10 cellular contexts compared by ENCODE assay signal in the genomic region with DNA sequence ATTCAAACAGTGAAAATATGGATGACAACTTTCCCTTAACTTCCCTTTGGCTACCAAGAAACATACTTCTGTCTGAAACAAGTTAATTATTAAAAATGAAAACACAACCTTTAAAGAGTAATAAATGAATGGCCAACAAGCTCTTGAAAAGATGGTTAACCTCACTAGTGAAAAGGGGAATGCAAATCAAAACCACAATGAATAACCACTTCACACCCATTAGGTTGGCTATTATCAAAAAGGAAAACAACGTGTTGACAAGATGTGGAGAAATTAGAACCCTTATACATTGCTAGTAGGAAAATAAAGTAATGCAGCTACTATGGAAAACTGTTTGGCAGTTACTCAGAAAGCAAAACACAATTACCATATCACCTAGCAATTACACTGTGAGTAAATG. TPM values are rescaled to one million over a fixed set of nuclear protein-coding genes. Genes with fewer than 3 reads are reported as not detected.
DNase-seq lines count a peak whose midpoint lies in the region; ATAC-seq, FAIRE-seq and TF ChIP-seq lines count a peak whose summit lies in the region.
"Had no signal": no experiment of that assay in that cellular context is flagged by ENCODE, and none has a peak within 500 bp of the region (broad histone marks: within the 10 kb centered on the region; RNA-seq: fewer than 3 reads in every experiment).

No MANE protein-coding gene starts in this region.

- H3K27ac ChIP-seq in small intestine (ENCODE audit: low read depth in 1 of 2, low read length in 1 of 2): no peak overlapping the region

- no peaks in the 10 kb centered on the region for H3K36me3 ChIP-seq in small intestine (ENCODE audit: control insufficient read depth in 2 of 2, insufficient read depth in 2 of 2, low read length in 2 of 2)

- no peak for TF ChIP-seq CTCF in WTC11 (IDR thresholded peaks at IDR 0.05)

- peak; percentile 61 for ATAC-seq in activated CD4-positive, alpha-beta T cell treated with anti-CD3 and anti-CD28 coated beads for 36 hours
- peak; percentile 90 for ATAC-seq in HG02588 (IDR thresholded peaks at IDR 0.05; ENCODE audit: unreplicated experiment)
- peak; percentile 88 for ATAC-seq in HG03521 (IDR thresholded peaks at IDR 0.05; ENCODE audit: unreplicated experiment)
- ATAC-seq in WTC11: no peak

- peaks cover 0 to 3% of the 10 kb centered on the region in 2 donors for H3K4me1 ChIP-seq in small intestine (ENCODE audit: control insufficient read depth in 2 of 2, insufficient read depth in 1 of 2, low read depth in 1 of 2, low read length in 1 of 2)

- FAIRE-seq in small intestine (lab: Jason Lieb, UNC): no peak

- H3K4me3 Mint-ChIP-seq in activated CD4-positive, alpha-beta T cell treated with anti-CD3 and anti-CD28 coated beads for 36 hours: no peak overlapping the region
- H3K4me3 Mint-ChIP-seq in WTC11: no peak overlapping the region

- intact Hi-C loops in activated CD4-positive, alpha-beta T cell treated with anti-CD3 and anti-CD28 coated beads for 36 hours (cut with DNase I, micrococcal nuclease): loop anchor here (1.0 to 2.0 kb wide), 3 partner anchors 12 to 29 kb away; no protein-coding TSS in a partner anchor

- H3K27me3 ChIP-seq in small intestine (ENCODE audit: control insufficient read depth in 2 of 2, insufficient read depth in 2 of 2, low read length in 2 of 2): no peaks in the 10 kb centered on the region

- H3K27ac Mint-ChIP-seq in activated CD4-positive, alpha-beta T cell treated with anti-CD3 and anti-CD28 coated beads for 36 hours: no peak overlapping the region
- H3K27ac Mint-ChIP-seq in WTC11: no peak overlapping the region

- peaks cover 7% of the 10 kb centered on the region for H3K9me3 Mint-ChIP-seq in activated CD4-positive, alpha-beta T cell treated with anti-CD3 and anti-CD28 coated beads for 36 hours (ENCODE audit: low read depth)
- no peaks in the 10 kb centered on the region for H3K9me3 Mint-ChIP-seq in WTC11

- H3K9me3 ChIP-seq in small intestine (ENCODE audit: control insufficient read depth, low read depth): no peaks in the 10 kb centered on the region

- H3K4me1 Mint-ChIP-seq in activated CD4-positive, alpha-beta T cell treated with anti-CD3 and anti-CD28 coated beads for 36 hours: peaks cover 79% of the 10 kb centered on the region
- peaks cover 35% of the 10 kb centered on the region for H3K4me1 Mint-ChIP-seq in WTC11

- no peaks in the 10 kb centered on the region for H3K27me3 Mint-ChIP-seq in activated CD4-positive, alpha-beta T cell treated with anti-CD3 and anti-CD28 coated beads for 36 hours
- no peaks in the 10 kb centered on the region for H3K27me3 Mint-ChIP-seq in WTC11 (ENCODE audit: low read depth)

- CTCF ChIA-PET in activated CD4-positive, alpha-beta T cell treated with anti-CD3 and anti-CD28 coated beads for 36 hours (lab: Charles Lee): no interaction called here
- CTCF ChIA-PET in WTC11 (lab: Charles Lee): no interaction called here

- H3K4me3 ChIP-seq in small intestine (ENCODE audit: low read depth in 1 of 2, low read length in 2 of 2): no peak overlapping the region

- no peak for DNase-seq in activated CD4-positive, alpha-beta T cell treated with anti-CD3 and anti-CD28 coated beads for 36 hours
- DNase-seq in activated CD4-positive, alpha-beta T cell treated with anti-CD3 and anti-CD28 coated beads, Interleukin-2, amount 50 U/mL, for 48 hours: no peak
- DNase-seq in renal cortical epithelial cell (ENCODE audit: low read depth) (peak; percentile 98), WTC11 (ENCODE audit: low spot score) (no peak), KG1 (lab: John Stamatoyannopoulos, UW) (no peak), small intestine (no peak)
- DNase-seq: IMR-90; NK-92 treated with Interleukin-12 subunit alpha and Interleukin-12 subunit beta, amount 100 ng/mL, for 24 hours had no signal

- POLR2A ChIA-PET in activated CD4-positive, alpha-beta T cell treated with anti-CD3 and anti-CD28 coated beads for 36 hours (lab: Charles Lee): interaction anchor here (0.7 to 1.5 kb wide), 2 partner anchors 15 to 993 kb away, joined by 3 to 4 read pairs; no protein-coding TSS in a partner anchor
- POLR2A ChIA-PET in WTC11 (lab: Charles Lee): no interaction called here

- WGBS in small intestine, 3 donors: 64 to 72% (median 64%) methylated on average over 1 of the region's 1 CpG

- H3K36me3 Mint-ChIP-seq in activated CD4-positive, alpha-beta T cell treated with anti-CD3 and anti-CD28 coated beads for 36 hours (ENCODE audit: low read depth): peaks cover 32% of the 10 kb centered on the region
- no peaks in the 10 kb centered on the region for H3K36me3 Mint-ChIP-seq in WTC11

TF ChIP-seq in WTC11, 78 proteins besides CTCF, POLR2A, EP300 and RAD21:
- TF ChIP-seq, protein P1, sequence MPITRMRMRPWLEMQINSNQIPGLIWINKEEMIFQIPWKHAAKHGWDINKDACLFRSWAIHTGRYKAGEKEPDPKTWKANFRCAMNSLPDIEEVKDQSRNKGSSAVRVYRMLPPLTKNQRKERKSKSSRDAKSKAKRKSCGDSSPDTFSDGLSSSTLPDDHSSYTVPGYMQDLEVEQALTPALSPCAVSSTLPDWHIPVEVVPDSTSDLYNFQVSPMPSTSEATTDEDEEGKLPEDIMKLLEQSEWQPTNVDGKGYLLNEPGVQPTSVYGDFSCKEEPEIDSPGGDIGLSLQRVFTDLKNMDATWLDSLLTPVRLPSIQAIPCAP (CRISPR knock-in tag; IDR thresholded peaks at IDR 0.05): no peak
- no peak for TF ChIP-seq EMX1 (CRISPR knock-in tag; IDR thresholded peaks at IDR 0.05)
- TF ChIP-seq, protein P2, sequence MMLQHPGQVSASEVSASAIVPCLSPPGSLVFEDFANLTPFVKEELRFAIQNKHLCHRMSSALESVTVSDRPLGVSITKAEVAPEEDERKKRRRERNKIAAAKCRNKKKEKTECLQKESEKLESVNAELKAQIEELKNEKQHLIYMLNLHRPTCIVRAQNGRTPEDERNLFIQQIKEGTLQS (CRISPR knock-in tag; conservative IDR thresholded peaks at IDR 0.05): no peak

RNA-seq across cellular contexts. Expression of a gene that starts 14.1 kb away (rescaled TPM):
- 10 to 100 TPM; 38.7 to 43.4 TPM for total RNA-seq in activated CD4-positive, alpha-beta T cell treated with anti-CD3 and anti-CD28 coated beads for 36 hours
- total RNA-seq in renal cortical epithelial cell: 66.2 and 69.8 TPM in 2 replicates
- total RNA-seq in WTC11 (2021): 36.0 to 44.1 TPM (median 40.4 TPM) in 3 replicates
- polyA plus RNA-seq in small intestine: 10 to 100 TPM; 34.2 to 68.4 (median 43.0) TPM
